Comparison of ENCODE assay signal across 12 cellular contexts in genomic region chr1:211336161-211336560, GRCh38. TPM values are rescaled to one million over a fixed set of nuclear protein-coding genes. Genes with fewer than 3 reads are reported as not detected.
DNase-seq lines count a peak whose midpoint lies in the region; ATAC-seq lines count a peak whose summit lies in the region.
"Had no signal": no experiment of that assay in that cellular context is flagged by ENCODE, and none has a peak within 500 bp of the region (broad histone marks: within the 10 kb centered on the region; RNA-seq: fewer than 3 reads in every experiment).

No MANE protein-coding gene starts in this region.

- peaks cover 34% of the 10 kb centered on the region for H3K4me1 ChIP-seq in Karpas-422 (ENCODE audit: low read length)
- H3K4me1 ChIP-seq in HAP-1 = peaks cover 3% of the 10 kb centered on the region

- no peaks in the 10 kb centered on the region for H4K20me1 ChIP-seq in Karpas-422 (ENCODE audit: insufficient read depth, low read depth, low read length)

- H3K27me3 ChIP-seq in Karpas-422 (ENCODE audit: low read length) = no peaks in the 10 kb centered on the region
- no peaks in the 10 kb centered on the region for H3K27me3 ChIP-seq in HAP-1 (ENCODE audit: low read depth)

- H3K36me3 ChIP-seq in Karpas-422 (ENCODE audit: insufficient read depth, low read length) = no peaks in the 10 kb centered on the region
- no peaks in the 10 kb centered on the region for H3K36me3 ChIP-seq in HAP-1 (replicated peaks)

- no peaks in the 10 kb centered on the region for H3K9me3 ChIP-seq in Karpas-422 (ENCODE audit: low read length)
- no peaks in the 10 kb centered on the region for H3K9me3 ChIP-seq in HAP-1

- no peak overlapping the region for H2AFZ ChIP-seq in Karpas-422 (ENCODE audit: low read length)

- peaks cover 73 to 81% of the 10 kb centered on the region in 2 donors for H3K4me1 Mint-ChIP-seq in effector memory CD8-positive, alpha-beta T cell (ENCODE audit: low read depth in 2 of 2)

- no peak overlapping the region for H3K4me3 ChIP-seq in Karpas-422 (ENCODE audit: low read length)
- no peak overlapping the region for H3K4me3 ChIP-seq in HAP-1

- H3K27me3 Mint-ChIP-seq in effector memory CD8-positive, alpha-beta T cell = no peaks in the 10 kb centered on the region

- peak; percentile 39 for DNase-seq in COLO668 (lab: John Stamatoyannopoulos, UW; ENCODE audit: unreplicated experiment)
- DNase-seq in Karpas-422 = no peak
- no peak for DNase-seq in effector memory CD8-positive, alpha-beta T cell
- DNase-seq in NCI-H1417 (lab: John Stamatoyannopoulos, UW) = no peak
- no peak for DNase-seq in HAP-1 (ENCODE audit: low spot score in 2 of 2)
- DNase-seq in HuH-7 (ENCODE audit: low spot score) = no peak
- DNase-seq: activated CD4-positive, alpha-beta T cell treated with anti-CD3 and anti-CD28 coated beads for 1 hour; DMS79; PC-3 had no signal

- ATAC-seq in GM19438 (IDR thresholded peaks at IDR 0.05; ENCODE audit: low read depth, unreplicated experiment) = peak; percentile 36
- no peak for ATAC-seq in effector memory CD8-positive, alpha-beta T cell (replicated peaks)
- ATAC-seq in GM21526 (IDR thresholded peaks at IDR 0.05; ENCODE audit: low FRiP score, unreplicated experiment) = no peak
- ATAC-seq: left lobe of liver, PC-3 had no signal

- H3K36me3 Mint-ChIP-seq in effector memory CD8-positive, alpha-beta T cell (ENCODE audit: insufficient read depth) = peaks cover 6% of the 10 kb centered on the region

- peak overlapping the region; percentile 20 for H3K4me2 ChIP-seq in Karpas-422 (ENCODE audit: low read depth, low read length, poor library complexity, severe bottlenecking)

- H3K27ac Mint-ChIP-seq in effector memory CD8-positive, alpha-beta T cell = peak overlapping the region; percentile 76 to 81

- no peaks in the 10 kb centered on the region for H3K9me3 Mint-ChIP-seq in effector memory CD8-positive, alpha-beta T cell

- peak overlapping the region; percentile 2; the same call in 1 of the 2 replicates for H3K9ac ChIP-seq in Karpas-422 (ENCODE audit: low read length)

- in situ Hi-C loops in HAP-1 (cut with MboI; ENCODE audit: low sequenced_read_pairs) = no loop called here

- H3K9me2 ChIP-seq in Karpas-422 (replicated peaks; ENCODE audit: insufficient read depth, low read length) = no peaks in the 10 kb centered on the region

- H3K79me2 ChIP-seq in Karpas-422 (ENCODE audit: low read length) = peaks cover 56% of the 10 kb centered on the region; the same call in 1 of the 2 replicates

- H3K27ac ChIP-seq in Karpas-422 (ENCODE audit: low read length) = peak overlapping the region; percentile 31; the same call in 1 of the 2 replicates

- H3K4me3 Mint-ChIP-seq in effector memory CD8-positive, alpha-beta T cell = peak overlapping the region; percentile 69 to 71

RNA-seq across cellular contexts. Expression of gene TRAF5, which starts 9.5 kb away (rescaled TPM):
- total RNA-seq in Karpas-422 (2014; rRNA removed; shearing (Covaris generic); ENCODE audit: low replicate concordance) = 19.7 and 39.7 TPM in 2 replicates
